In the genomic region with DNA sequence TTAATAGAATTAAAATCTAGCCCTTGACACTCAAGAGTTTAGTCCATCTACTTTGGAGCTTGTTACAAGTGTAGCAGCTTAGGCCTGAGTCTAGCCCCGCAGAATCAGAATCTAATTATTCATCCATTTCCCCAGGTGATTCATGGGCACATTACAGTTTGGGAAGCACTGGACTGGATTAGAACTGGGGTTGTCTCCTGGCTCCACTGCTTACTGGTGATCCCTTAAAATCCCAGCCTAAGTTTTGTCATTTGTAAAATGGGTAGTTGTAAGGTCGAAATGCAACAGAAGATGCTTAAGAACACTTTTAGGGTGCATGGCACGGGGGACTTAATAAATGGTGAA, we compare ENCODE assay signal across 10 cellular contexts. TPM values are rescaled to one million over a fixed set of nuclear protein-coding genes. Genes with fewer than 3 reads are reported as not detected.
A peak's percentile ranks its signal among the peaks of the same experiment; 100 is the strongest.
DNase-seq lines count a peak whose midpoint lies in the region; ATAC-seq, FAIRE-seq and TF ChIP-seq lines count a peak whose summit lies in the region.
"Had no signal": no experiment of that assay in that cellular context is flagged by ENCODE, and none has a peak within 500 bp of the region (broad histone marks: within the 10 kb centered on the region; RNA-seq: fewer than 3 reads in every experiment).

No MANE protein-coding gene starts in this region.

- H3K9me3 Mint-ChIP-seq in mesothelial cell of epicardium, result no peaks in the 10 kb centered on the region

- H3K36me3 Mint-ChIP-seq in mesothelial cell of epicardium, result no peaks in the 10 kb centered on the region

- DNase-seq in A549 (ENCODE audit: low read depth in 1 of 2, low spot score in 1 of 2) (peak in 1 of 2 experiments; percentile 10), LHCN-M2 (ENCODE audit: low read depth) (peak; percentile 22), cerebellar cortex (ENCODE audit: low spot score) (peak; percentile 11), mesothelial cell of epicardium (ENCODE audit: low spot score in 2 of 2, unreplicated experiment in 2 of 2) (no peak), NCI-H2081 (lab: John Stamatoyannopoulos, UW) (no peak)
- DNase-seq in stimulated activated CD4-positive, alpha-beta T cell treated with anti-CD3 and anti-CD28 coated beads, Interleukin-2, amount 100 ng/mL, for 24 hours, result no peak
- DNase-seq in stimulated activated CD4-positive, alpha-beta T cell treated with anti-CD3 and anti-CD28 coated beads, Interleukin-1b, Interleukin-23, amount 100 ng/mL, for 48 hours, result no peak
- DNase-seq: NCI-H1436 treated with DMSO at 0.1 percent for 48 hours had no signal

- H3K4me2 ChIP-seq in A549, result peak overlapping the region; percentile 98

- CTCF ChIA-PET in A549 (lab: Yijun Ruan, JAX), result interaction anchor here (1.0 to 13.2 kb wide), 8 partner anchors 11 to 219 kb away, joined by 4 to 261 read pairs (median 12); partner anchors contain the start of genes MRPL16 and PATL1

- WGBS in A549 (ENCODE audit: missing lambda C conversion rate), result 45% methylated on average over 3 of the region's 3 CpGs

- no peaks in the 10 kb centered on the region for H3K9me3 ChIP-seq in A549

- peak overlapping the region; percentile 84 for H3K4me3 Mint-ChIP-seq in mesothelial cell of epicardium

- no peaks in the 10 kb centered on the region for H3K27me3 Mint-ChIP-seq in mesothelial cell of epicardium (ENCODE audit: low read depth)

- no peak for FAIRE-seq in A549 (lab: Jason Lieb, UNC)

- POLR2A ChIA-PET in A549 (lab: Yijun Ruan, JAX), result interaction anchor here (0.9 to 3.4 kb wide), 7 partner anchors 14 to 219 kb away, joined by 3 to 15 read pairs (median 4); partner anchors contain the start of genes MRPL16 and PATL1

- no peak for TF ChIP-seq CTCF in A549 (IDR thresholded peaks at IDR 0.05)
- no peak for TF ChIP-seq CTCF in mesothelial cell of epicardium (IDR thresholded peaks at IDR 0.05; ENCODE audit: unreplicated experiment)

- no peak for TF ChIP-seq RAD21 in A549 (conservative IDR thresholded peaks at IDR 0.05 in 1 of 2, IDR thresholded peaks at IDR 0.05 in 1 of 2)

- ATAC-seq in A549 (no peak; a peak in 1 of 6 replicates), HG02798 (IDR thresholded peaks at IDR 0.05; ENCODE audit: poor library complexity, unreplicated experiment) (no peak)

- H3K27ac Mint-ChIP-seq in mesothelial cell of epicardium, result no peak overlapping the region

- TF ChIP-seq POLR2A in A549 (IDR thresholded peaks at IDR 0.05; ENCODE audit: low read length), result no peak

- H3K4me1 Mint-ChIP-seq in mesothelial cell of epicardium, result peaks cover 26% of the 10 kb centered on the region

- peaks cover 15% of the 10 kb centered on the region for H3K4me1 ChIP-seq in A549

- peak overlapping the region; percentile 93; the same call in 2 of the 3 replicates for H3K4me3 ChIP-seq in A549

- no peak for TF ChIP-seq EP300 in A549 (IDR thresholded peaks at IDR 0.05)

- peak overlapping the region; percentile 86 to 95; a peak in 4 of 6 replicates for H3K27ac ChIP-seq in A549

TF ChIP-seq in A549, 52 proteins besides CTCF, POLR2A, EP300 and RAD21 (continues in another document):
- TF ChIP-seq CEBPB (IDR thresholded peaks at IDR 0.05), result no peak
- TF ChIP-seq, protein P1, sequence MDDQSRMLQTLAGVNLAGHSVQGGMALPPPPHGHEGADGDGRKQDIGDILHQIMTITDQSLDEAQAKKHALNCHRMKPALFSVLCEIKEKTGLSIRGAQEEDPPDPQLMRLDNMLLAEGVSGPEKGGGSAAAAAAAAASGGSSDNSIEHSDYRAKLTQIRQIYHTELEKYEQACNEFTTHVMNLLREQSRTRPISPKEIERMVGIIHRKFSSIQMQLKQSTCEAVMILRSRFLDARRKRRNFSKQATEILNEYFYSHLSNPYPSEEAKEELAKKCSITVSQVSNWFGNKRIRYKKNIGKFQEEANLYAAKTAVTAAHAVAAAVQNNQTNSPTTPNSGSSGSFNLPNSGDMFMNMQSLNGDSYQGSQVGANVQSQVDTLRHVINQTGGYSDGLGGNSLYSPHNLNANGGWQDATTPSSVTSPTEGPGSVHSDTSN (IDR thresholded peaks at IDR 0.05), result no peak
- TF ChIP-seq JUNB (IDR thresholded peaks at IDR 0.05), result no peak
- no peak for TF ChIP-seq SMC3 (IDR thresholded peaks at IDR 0.05)
- TF ChIP-seq REST (IDR thresholded peaks at IDR 0.05), result no peak
- TF ChIP-seq KDM1A (IDR thresholded peaks at IDR 0.05; ENCODE audit: low read depth), result no peak
- no peak for TF ChIP-seq MAX (IDR thresholded peaks at IDR 0.05)
- no peak for TF ChIP-seq USF2 (IDR thresholded peaks at IDR 0.05)
- TF ChIP-seq ESRRA (IDR thresholded peaks at IDR 0.05; ENCODE audit: borderline replicate concordance, low read length), result no peak
- no peak for TF ChIP-seq HOXA7 (CRISPR knock-in tag; IDR thresholded peaks at IDR 0.05)
- TF ChIP-seq ZNF302 (CRISPR knock-in tag; IDR thresholded peaks at IDR 0.05), result no peak
- TF ChIP-seq KDM5A (IDR thresholded peaks at IDR 0.05), result no peak
- no peak for TF ChIP-seq HDAC2 (IDR thresholded peaks at IDR 0.05)
- TF ChIP-seq, protein P2, sequence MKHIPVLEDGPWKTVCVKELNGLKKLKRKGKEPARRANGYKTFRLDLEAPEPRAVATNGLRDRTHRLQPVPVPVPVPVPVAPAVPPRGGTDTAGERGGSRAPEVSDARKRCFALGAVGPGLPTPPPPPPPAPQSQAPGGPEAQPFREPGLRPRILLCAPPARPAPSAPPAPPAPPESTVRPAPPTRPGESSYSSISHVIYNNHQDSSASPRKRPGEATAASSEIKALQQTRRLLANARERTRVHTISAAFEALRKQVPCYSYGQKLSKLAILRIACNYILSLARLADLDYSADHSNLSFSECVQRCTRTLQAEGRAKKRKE (CRISPR knock-in tag; IDR thresholded peaks at IDR 0.05; ENCODE audit: low read depth), result no peak
- no peak for TF ChIP-seq HES2 (IDR thresholded peaks at IDR 0.05)

RNA-seq across cellular contexts. Expression of gene STX3, which starts 1.3 kb away (rescaled TPM):
- 13.5 and 15.4 TPM in 2 replicates for polyA plus RNA-seq in A549 (2011; rRNA removed)
- 6.9 and 7.2 TPM in 2 replicates for polyA plus RNA-seq in A549 (2012; cell fraction: cytosol; rRNA removed)
- 5.4 and 6.3 TPM in 2 replicates for polyA plus RNA-seq in A549 (2012; cell fraction: nucleus; rRNA removed)
- polyA plus RNA-seq in A549 (2017; fragmentation: RNase III; extraction: RNeasy Plus Mini Kit Qiagen cat#74134 plus additional on column Dnase treatment), result 11.1 to 15.2 TPM (median 11.2 TPM) in 3 replicates
- polyA minus RNA-seq in A549 (2011; rRNA and poly(A)+ RNA removed), result 8.3 TPM in 2 replicates
- 11.9 and 16.9 TPM in 2 replicates for total RNA-seq in LHCN-M2 (2014; rRNA removed)
- 11.6 TPM for polyA plus RNA-seq in LHCN-M2 (2012)
- 19.0 to 24.2 TPM (median 21.1 TPM) in 3 replicates for total RNA-seq in mesothelial cell of epicardium

RNA-seq across cellular contexts. Expression of gene OR10V1, which starts 42.8 kb away (rescaled TPM):
- polyA plus RNA-seq in A549 (2011; rRNA removed), result not detected in 2 replicates
- polyA plus RNA-seq in A549 (2012; cell fraction: cytosol; rRNA removed), result not detected in 2 replicates
- polyA plus RNA-seq in A549 (2012; cell fraction: nucleus; rRNA removed), result not detected in 2 replicates
- not detected in 3 replicates for polyA plus RNA-seq in A549 (2017; fragmentation: RNase III; extraction: RNeasy Plus Mini Kit Qiagen cat#74134 plus additional on column Dnase treatment)
- not detected in 2 replicates for polyA minus RNA-seq in A549 (2011; rRNA and poly(A)+ RNA removed)
- not detected in 2 replicates for total RNA-seq in LHCN-M2 (2014; rRNA removed)
- not detected for polyA plus RNA-seq in LHCN-M2 (2012)
- total RNA-seq in mesothelial cell of epicardium, result not detected in 3 replicates
- total RNA-seq: ureter had no signal

RNA-seq across cellular contexts. Expression of gene MRPL16, which starts 54.1 kb away (rescaled TPM):
- polyA plus RNA-seq in A549 (2011; rRNA removed) (62.8 and 77.7 TPM in 2 replicates), A549 (2017; fragmentation: RNase III; extraction: RNeasy Plus Mini Kit Qiagen cat#74134 plus additional on column Dnase treatment) (54.3 to 59.0 TPM (median 57.3 TPM) in 3 replicates)
- polyA plus RNA-seq in A549 (2012; cell fraction: cytosol; rRNA removed), result 69.6 and 75.1 TPM in 2 replicates
- polyA plus RNA-seq in A549 (2012; cell fraction: nucleus; rRNA removed), result 37.7 and 54.2 TPM in 2 replicates
- polyA minus RNA-seq in A549 (2011; rRNA and poly(A)+ RNA removed), result 29.6 and 30.8 TPM in 2 replicates
- total RNA-seq in LHCN-M2 (2014; rRNA removed) (39.6 and 48.0 TPM in 2 replicates), mesothelial cell of epicardium (34.3 to 42.3 TPM (median 37.2 TPM) in 3 replicates)
- 47.2 TPM for polyA plus RNA-seq in LHCN-M2 (2012)

Comparison
In these comparisons a context has a peak if more than half of its experiments do, and no peak if none do; other contexts are left out.
1. DNase-seq: peak in LHCN-M2 (single experiment) and cerebellar cortex (single experiment); none in mesothelial cell of epicardium (0 of 2), stimulated activated CD4-positive, alpha-beta T cell treated with anti-CD3 and anti-CD28 coated beads, Interleukin-2, amount 100 ng/mL, for 24 hours (0 of 2), stimulated activated CD4-positive, alpha-beta T cell treated with anti-CD3 and anti-CD28 coated beads, Interleukin-1b, Interleukin-23, amount 100 ng/mL, for 48 hours (single experiment) and NCI-H2081 (0 of 2).